11 cellular contexts compared by ENCODE assay signal in the genomic region with DNA sequence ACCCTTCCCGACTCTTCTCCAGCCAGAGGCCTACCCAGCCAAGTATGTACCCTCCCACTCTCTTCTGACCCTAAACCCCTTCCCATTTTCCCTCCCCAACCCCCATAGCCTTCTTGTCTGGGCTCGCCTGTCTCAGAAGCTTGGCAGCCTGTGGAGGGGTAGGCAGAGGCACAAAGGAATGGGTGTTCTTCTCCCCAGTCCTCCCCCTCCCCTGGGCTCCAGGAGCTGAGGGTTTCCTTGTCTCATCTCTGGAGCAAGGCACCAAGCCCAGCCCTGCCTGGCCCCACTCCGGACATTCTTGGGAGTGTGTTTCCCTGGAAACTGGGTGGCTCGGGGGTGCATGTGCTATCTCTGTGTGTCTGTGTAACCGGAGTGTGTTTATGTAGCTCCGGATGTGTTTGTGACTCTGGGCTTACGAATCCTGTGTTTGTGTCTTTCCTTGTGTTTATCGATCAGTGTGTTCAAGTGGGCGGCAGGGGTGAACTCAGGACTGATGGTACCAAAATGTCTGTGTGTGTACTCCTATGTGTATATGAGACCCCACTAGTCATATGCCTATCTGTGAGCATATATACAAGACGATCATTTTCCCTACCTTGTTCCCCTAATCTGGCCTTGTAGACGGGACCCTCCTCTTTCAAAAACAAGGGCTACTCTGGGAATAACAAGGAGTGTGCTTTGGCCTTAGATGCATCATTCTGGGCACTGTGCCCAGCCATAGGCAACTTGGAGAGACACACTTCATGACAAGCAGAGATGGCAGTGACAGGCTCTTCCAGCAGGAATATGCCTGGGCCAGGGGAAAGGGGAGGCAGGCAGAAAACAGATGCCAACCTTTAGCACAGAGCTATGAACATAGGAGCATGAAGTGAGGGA. TPM values are rescaled to one million over a fixed set of nuclear protein-coding genes. Genes with fewer than 3 reads are reported as not detected.
A peak's percentile ranks its signal among the peaks of the same experiment; 100 is the strongest.
DNase-seq lines count a peak whose midpoint lies in the region; ATAC-seq and TF ChIP-seq lines count a peak whose summit lies in the region.
"Had no signal": no experiment of that assay in that cellular context is flagged by ENCODE, and none has a peak within 500 bp of the region (broad histone marks: within the 10 kb centered on the region; RNA-seq: fewer than 3 reads in every experiment).

No MANE protein-coding gene starts in this region.

- peak overlapping the region; percentile 87 to 92 (median 88) for H3K27ac ChIP-seq in esophagus muscularis mucosa (replicated peaks in 1 of 4)
- H3K27ac ChIP-seq: C4-2B had no signal

- H3K4me1 ChIP-seq in esophagus muscularis mucosa: peaks cover 66 to 96% (median 87%) of the 10 kb centered on the region in 4 donors

- WGBS in esophagus muscularis mucosa: 48% methylated on average over 10 of the region's 11 CpGs

- ATAC-seq in HG02623 (IDR thresholded peaks at IDR 0.05; ENCODE audit: unreplicated experiment): no peak

- peaks cover 19 to 55% (median 43%) of the 10 kb centered on the region in 4 donors for H3K36me3 ChIP-seq in esophagus muscularis mucosa

- DNase-seq in A172 (ENCODE audit: low spot score) (peak; percentile 42), NCI-H446 treated with DMSO at 0.1 percent for 48 hours (lab: John Stamatoyannopoulos, UW) (peak; percentile 95), esophagus muscularis mucosa (ENCODE audit: extremely low spot score) (no peak), myocyte (ENCODE audit: low read depth) (peak; percentile 63), NCI-H187 treated with DMSO at 0.1 percent for 48 hours (lab: John Stamatoyannopoulos, UW) (no peak), NCI-H1092 treated with DMSO at 0.1 percent for 48 hours (lab: John Stamatoyannopoulos, UW) (no peak)
- DNase-seq in activated CD8-positive, alpha-beta memory T cell treated with anti-CD3 and anti-CD28 coated beads, Interleukin-2, amount 50 U/mL, for 48 hours: no peak
- DNase-seq: NCI-H345; stimulated activated CD4-positive, alpha-beta T cell treated with anti-CD3 and anti-CD28 coated beads, Interleukin-2, amount 100 ng/mL, for 24 hours had no signal

- TF ChIP-seq POLR2A in esophagus muscularis mucosa (IDR thresholded peaks at IDR 0.05; ENCODE audit: low read depth): no peak

- no peak for TF ChIP-seq EP300 in esophagus muscularis mucosa (IDR thresholded peaks at IDR 0.05)

- H3K27me3 ChIP-seq in esophagus muscularis mucosa: no peaks in the 10 kb centered on the region

- peak overlapping the region in 1 of 4 donors; percentile 8 for H3K4me3 ChIP-seq in esophagus muscularis mucosa

- no peaks in the 10 kb centered on the region for H3K9me3 ChIP-seq in esophagus muscularis mucosa

- no peak for TF ChIP-seq CTCF in esophagus muscularis mucosa (IDR thresholded peaks at IDR 0.05)

- intact Hi-C loops in esophagus muscularis mucosa (cut with DNase I): no loop called here

RNA-seq across cellular contexts. Expression of gene PHLDB1, which starts 10.9 kb away (rescaled TPM):
- total RNA-seq in A172 (2014; rRNA removed; shearing (Covaris generic)): 87.1 and 101 TPM in 2 replicates
- 10 to 100 TPM; 62.6 to 92.2 (median 78.9) TPM for total RNA-seq in esophagus muscularis mucosa
- total RNA-seq in myocyte: 135 and 173 TPM in 2 replicates
- 288 TPM for polyA plus RNA-seq in myocyte (2012)

RNA-seq across cellular contexts. Expression of gene ARCN1, which starts 46.1 kb away (rescaled TPM):
- 92.7 and 102 TPM in 2 replicates for total RNA-seq in A172 (2014; rRNA removed; shearing (Covaris generic))
- total RNA-seq in esophagus muscularis mucosa (100 to 1,000 TPM in 2 of 4 donors, 10 to 100 TPM in 2; 83.9 to 115 (median 102) TPM), myocyte (110 and 132 TPM in 2 replicates)
- polyA plus RNA-seq in myocyte (2012): 131 TPM

RNA-seq across cellular contexts. Expression of gene IFT46, which starts 52.6 kb away (rescaled TPM):
- 34.6 and 40.5 TPM in 2 replicates for total RNA-seq in A172 (2014; rRNA removed; shearing (Covaris generic))
- total RNA-seq in esophagus muscularis mucosa (10 to 100 TPM; 21.3 to 31.6 (median 27.9) TPM), myocyte (26.0 and 41.3 TPM in 2 replicates)
- 27.8 TPM for polyA plus RNA-seq in myocyte (2012)

Comparison
In these comparisons a context has a peak if more than half of its experiments do, and no peak if none do; other contexts are left out.
1. DNase-seq: peak in A172 (single experiment), NCI-H446 treated with DMSO at 0.1 percent for 48 hours (single experiment) and myocyte (single experiment); none in esophagus muscularis mucosa (single experiment), NCI-H187 treated with DMSO at 0.1 percent for 48 hours (single experiment), NCI-H1092 treated with DMSO at 0.1 percent for 48 hours (single experiment) and activated CD8-positive, alpha-beta memory T cell treated with anti-CD3 and anti-CD28 coated beads, Interleukin-2, amount 50 U/mL, for 48 hours (single experiment).